ENCODE assay signal across 15 cellular contexts in genomic region chr15:37075777-37076176, GRCh38. TPM values are rescaled to one million over a fixed set of nuclear protein-coding genes. Genes with fewer than 3 reads are reported as not detected.
DNase-seq lines count a peak whose midpoint lies in the region; ATAC-seq and TF ChIP-seq lines count a peak whose summit lies in the region.
"Had no signal": no experiment of that assay in that cellular context is flagged by ENCODE, and none has a peak within 500 bp of the region (broad histone marks: within the 10 kb centered on the region; RNA-seq: fewer than 3 reads in every experiment).

No MANE protein-coding gene starts in this region.

- H3K9me3 Mint-ChIP-seq in mesothelial cell of epicardium, result no peaks in the 10 kb centered on the region

- H3K27me3 ChIP-seq in adrenal gland, result no peaks in the 10 kb centered on the region
- H3K27me3 ChIP-seq: BE2C had no signal

- TF ChIP-seq CTCF in GM12865 (IDR thresholded peaks at IDR 0.05; ENCODE audit: insufficient read depth, low read depth, low read length, missing control alignments), result no peak
- no peak for TF ChIP-seq CTCF in adrenal gland (IDR thresholded peaks at IDR 0.05)
- TF ChIP-seq CTCF in mesothelial cell of epicardium (IDR thresholded peaks at IDR 0.05; ENCODE audit: unreplicated experiment), result no peak

- H3K4me3 Mint-ChIP-seq in mesothelial cell of epicardium, result no peak overlapping the region
- H3K4me3 Mint-ChIP-seq: CD4-positive, alpha-beta memory T cell had no signal

- no peaks in the 10 kb centered on the region for H3K36me3 ChIP-seq in adrenal gland (replicated peaks in 1 of 2)

- H3K27me3 Mint-ChIP-seq in mesothelial cell of epicardium (ENCODE audit: low read depth), result no peaks in the 10 kb centered on the region

- H3K4me3 ChIP-seq in GM12865 (ENCODE audit: low read depth, low read length), result peak overlapping the region; percentile 47
- H3K4me3 ChIP-seq in adrenal gland, result no peak overlapping the region
- H3K4me3 ChIP-seq: A549, GM23248 had no signal

- H3K9me3 ChIP-seq in adrenal gland (replicated peaks in 1 of 3), result no peaks in the 10 kb centered on the region
- H3K9me3 ChIP-seq: A549, BE2C had no signal

- 34 to 53% (median 48%) methylated on average over 4 of the region's 4 CpGs for WGBS in adrenal gland, 4 donors

- peak overlapping the region in 3 of 5 donors; percentile 2 to 59 (median 48) for H3K27ac ChIP-seq in adrenal gland
- H3K27ac ChIP-seq: A549, C4-2B, GM23248 had no signal

- peak overlapping the region; percentile 87 for H3K27ac Mint-ChIP-seq in mesothelial cell of epicardium
- H3K27ac Mint-ChIP-seq: CD4-positive, alpha-beta memory T cell had no signal

- no peak for TF ChIP-seq POLR2A in adrenal gland (IDR thresholded peaks at IDR 0.05)

- peaks cover 28 to 36% of the 10 kb centered on the region in 2 donors for H3K4me1 ChIP-seq in adrenal gland (replicated peaks in 1 of 2)
- H3K4me1 ChIP-seq: A549 had no signal

- H3K36me3 Mint-ChIP-seq in mesothelial cell of epicardium, result peaks cover 56% of the 10 kb centered on the region
- H3K36me3 Mint-ChIP-seq: CD4-positive, alpha-beta memory T cell had no signal

- peak; percentile 43 for DNase-seq in GM12865 (ENCODE audit: low read depth)
- DNase-seq in adrenal gland, result no peak
- DNase-seq in mesothelial cell of epicardium (ENCODE audit: low spot score in 2 of 2, unreplicated experiment in 2 of 2), result no peak
- DNase-seq in NCI-H82 (lab: John Stamatoyannopoulos, UW), result no peak
- DNase-seq in GOT3 (lab: John Stamatoyannopoulos, UW), result no peak
- DNase-seq: BE2C; CD4-positive, alpha-beta memory T cell; DMS79; H7 had no signal

- intact Hi-C loops in adrenal gland (cut with DNase I), result no loop called here

- ATAC-seq in GM18867 (IDR thresholded peaks at IDR 0.05; ENCODE audit: unreplicated experiment), result peak; percentile 50
- no peak for ATAC-seq in HG02623 (IDR thresholded peaks at IDR 0.05; ENCODE audit: unreplicated experiment)
- ATAC-seq: A549, HepG2 had no signal

- peaks cover 57% of the 10 kb centered on the region for H3K4me1 Mint-ChIP-seq in mesothelial cell of epicardium
- H3K4me1 Mint-ChIP-seq: CD4-positive, alpha-beta memory T cell had no signal

RNA-seq across cellular contexts. Expression of gene MEIS2, which starts 24.6 kb away (rescaled TPM):
- total RNA-seq in adrenal gland (100 to 1,000 TPM in 3 of 8 donors, 10 to 100 TPM in 5; 45.0 to 139 (median 76.1) TPM), mesothelial cell of epicardium (377 to 397 TPM (median 379 TPM) in 3 replicates)
- polyA plus RNA-seq in adrenal gland, result 10 to 100 TPM; 36.2 to 75.3 (median 38.4) TPM
- total RNA-seq: CD4-positive, alpha-beta memory T cell had no signal
- polyA plus RNA-seq: CD4-positive, alpha-beta memory T cell had no signal
